8 cellular contexts compared by ENCODE assay signal in genomic region chr1:43388613-43389012, GRCh38. TPM values are rescaled to one million over a fixed set of nuclear protein-coding genes. Genes with fewer than 3 reads are reported as not detected.
DNase-seq lines count a peak whose midpoint lies in the region; ATAC-seq and TF ChIP-seq lines count a peak whose summit lies in the region.

No MANE protein-coding gene starts in this region.

- intact Hi-C loops in right cardiac atrium (cut with DNase I) = loop anchor here in 3 of 4 donors (10.0 kb wide), 1 partner anchor 154 kb away; no protein-coding TSS in a partner anchor
- intact Hi-C loops in mucosa of descending colon (cut with DNase I, micrococcal nuclease) = no loop called here

- H3K4me1 ChIP-seq in right cardiac atrium (ENCODE audit: control insufficient read depth, insufficient read depth, low read length) (peaks cover 10% of the 10 kb centered on the region), mucosa of descending colon (ENCODE audit: low read depth) (peaks cover 7% of the 10 kb centered on the region)

- peak overlapping the region; percentile 73 for H3K4me3 ChIP-seq in HFF-Myc (replicated peaks; ENCODE audit: low read depth, low read length)
- peak overlapping the region; percentile 84 for H3K4me3 ChIP-seq in right cardiac atrium (ENCODE audit: low read length)
- H3K4me3 ChIP-seq in mucosa of descending colon = no peak overlapping the region

- peaks cover 26% of the 10 kb centered on the region for H3K36me3 Mint-ChIP-seq in WTC11
- H3K36me3 Mint-ChIP-seq in stimulated activated effector memory CD8-positive, alpha-beta T cell treated with anti-CD3 and anti-CD28 coated beads, Interleukin-12 subunit alpha, Interleukin-12 subunit beta, amount 100 ng/mL, for 72 hours = peaks cover 59% of the 10 kb centered on the region

- WGBS in right cardiac atrium = 38% methylated on average over 3 of the region's 3 CpGs

- H3K9me3 ChIP-seq in right cardiac atrium (ENCODE audit: control insufficient read depth, low read length) (no peaks in the 10 kb centered on the region), mucosa of descending colon (no peaks in the 10 kb centered on the region)

- CTCF ChIA-PET in WTC11 (lab: Charles Lee) = interaction anchor here (0.6 to 2.4 kb wide), 6 partner anchors 21 to 261 kb away, joined by 3 to 8 read pairs (median 4); partner anchors contain the start of genes C1orf210, CDC20, ELOVL1 and KDM4A

- TF ChIP-seq CTCF in HFF-Myc (IDR thresholded peaks at IDR 0.05; ENCODE audit: low read depth, low read length, missing control alignments) (no peak), WTC11 (IDR thresholded peaks at IDR 0.05) (no peak), mucosa of descending colon (IDR thresholded peaks at IDR 0.05) (no peak)

- H3K4me3 Mint-ChIP-seq in WTC11 = peak overlapping the region; percentile 99
- H3K4me3 Mint-ChIP-seq in stimulated activated effector memory CD8-positive, alpha-beta T cell treated with anti-CD3 and anti-CD28 coated beads, Interleukin-12 subunit alpha, Interleukin-12 subunit beta, amount 100 ng/mL, for 72 hours = peak overlapping the region; percentile 99

- DNase-seq in HFF-Myc (ENCODE audit: extremely low read depth, low read depth) (no peak), WTC11 (ENCODE audit: low spot score) (no peak), right cardiac atrium (no peak), mucosa of descending colon (no peak), NCI-H2081 (lab: John Stamatoyannopoulos, UW) (no peak), DMS53 treated with DMSO at 0.1 percent for 48 hours (lab: John Stamatoyannopoulos, UW; ENCODE audit: unreplicated experiment) (no peak)
- DNase-seq in stimulated activated effector memory CD8-positive, alpha-beta T cell treated with anti-CD3 and anti-CD28 coated beads, Interleukin-12 subunit alpha, Interleukin-12 subunit beta, amount 100 ng/mL, for 72 hours (ENCODE audit: low spot score in 2 of 2) = no peak

- peak overlapping the region; percentile 99 for H3K27ac Mint-ChIP-seq in WTC11
- peak overlapping the region; percentile 98 for H3K27ac Mint-ChIP-seq in stimulated activated effector memory CD8-positive, alpha-beta T cell treated with anti-CD3 and anti-CD28 coated beads, Interleukin-12 subunit alpha, Interleukin-12 subunit beta, amount 100 ng/mL, for 72 hours

- no peaks in the 10 kb centered on the region for H3K27me3 ChIP-seq in right cardiac atrium (ENCODE audit: control insufficient read depth, insufficient read depth)

- peaks cover 26% of the 10 kb centered on the region for H3K36me3 ChIP-seq in mucosa of descending colon (ENCODE audit: low read depth)

- no peaks in the 10 kb centered on the region for H3K9me3 Mint-ChIP-seq in WTC11
- no peaks in the 10 kb centered on the region for H3K9me3 Mint-ChIP-seq in stimulated activated effector memory CD8-positive, alpha-beta T cell treated with anti-CD3 and anti-CD28 coated beads, Interleukin-12 subunit alpha, Interleukin-12 subunit beta, amount 100 ng/mL, for 72 hours

- POLR2A ChIA-PET in WTC11 (lab: Charles Lee) = interaction anchor here (0.6 to 2.5 kb wide), 2 partner anchors 11 to 30 kb away, joined by 3 to 17 read pairs; partner anchors contain the start of gene CDC20

- H3K27me3 Mint-ChIP-seq in WTC11 (ENCODE audit: low read depth) = no peaks in the 10 kb centered on the region; the same call in 1 of the 2 replicates

- peak overlapping the region; percentile 15 for H3K27ac ChIP-seq in right cardiac atrium (ENCODE audit: low read length)

- peaks cover 19% of the 10 kb centered on the region for H3K4me1 Mint-ChIP-seq in WTC11
- peaks cover 39% of the 10 kb centered on the region for H3K4me1 Mint-ChIP-seq in stimulated activated effector memory CD8-positive, alpha-beta T cell treated with anti-CD3 and anti-CD28 coated beads, Interleukin-12 subunit alpha, Interleukin-12 subunit beta, amount 100 ng/mL, for 72 hours

- ATAC-seq in WTC11 (no peak), right cardiac atrium (no peak), mucosa of descending colon (no peak), GM18520 (IDR thresholded peaks at IDR 0.05; ENCODE audit: unreplicated experiment) (no peak)
- ATAC-seq in stimulated activated effector memory CD8-positive, alpha-beta T cell treated with anti-CD3 and anti-CD28 coated beads, Interleukin-12 subunit alpha, Interleukin-12 subunit beta, amount 100 ng/mL, for 72 hours = no peak

TF ChIP-seq in WTC11, 78 proteins besides CTCF, POLR2A, EP300 and RAD21 (continues in another document):
- TF ChIP-seq, protein P1, sequence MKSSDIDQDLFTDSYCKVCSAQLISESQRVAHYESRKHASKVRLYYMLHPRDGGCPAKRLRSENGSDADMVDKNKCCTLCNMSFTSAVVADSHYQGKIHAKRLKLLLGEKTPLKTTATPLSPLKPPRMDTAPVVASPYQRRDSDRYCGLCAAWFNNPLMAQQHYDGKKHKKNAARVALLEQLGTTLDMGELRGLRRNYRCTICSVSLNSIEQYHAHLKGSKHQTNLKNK (CRISPR knock-in tag; IDR thresholded peaks at IDR 0.05) = no peak
- TF ChIP-seq ZNF416 (CRISPR knock-in tag; IDR thresholded peaks at IDR 0.05) = no peak
- no peak for TF ChIP-seq TCF7 (CRISPR knock-in tag; IDR thresholded peaks at IDR 0.05; ENCODE audit: low read depth)
- TF ChIP-seq GTF2I (CRISPR knock-in tag; conservative IDR thresholded peaks at IDR 0.05) = no peak
- TF ChIP-seq SP1 (CRISPR knock-in tag; conservative IDR thresholded peaks at IDR 0.05) = no peak
- TF ChIP-seq NFE2L1 (CRISPR knock-in tag; IDR thresholded peaks at IDR 0.05) = no peak
- TF ChIP-seq AFF4 (CRISPR knock-in tag; IDR thresholded peaks at IDR 0.05; ENCODE audit: borderline replicate concordance) = no peak
- TF ChIP-seq RORB (CRISPR knock-in tag; IDR thresholded peaks at IDR 0.05) = no peak
- no peak for TF ChIP-seq GABPB1 (CRISPR knock-in tag; IDR thresholded peaks at IDR 0.05)
- no peak for TF ChIP-seq KAT7 (CRISPR knock-in tag; IDR thresholded peaks at IDR 0.05; ENCODE audit: borderline replicate concordance)
- no peak for TF ChIP-seq ZNF423 (CRISPR knock-in tag; IDR thresholded peaks at IDR 0.05)

RNA-seq across cellular contexts. Expression of gene MED8, which starts 1.0 kb away (rescaled TPM):
- total RNA-seq in WTC11 (2021) = 17.7 to 19.5 TPM (median 18.0 TPM) in 3 replicates
- total RNA-seq in right cardiac atrium = 10 to 100 TPM; 16.8 to 22.1 (median 18.9) TPM
- 16.0 TPM for polyA plus RNA-seq in right cardiac atrium
- total RNA-seq in mucosa of descending colon = 10 to 100 TPM; 35.8 to 39.6 (median 38.3) TPM

RNA-seq across cellular contexts. Expression of gene SZT2, which starts 1.1 kb away (rescaled TPM):
- total RNA-seq in WTC11 (2021) (20.2 to 28.4 TPM (median 21.5 TPM) in 3 replicates), right cardiac atrium (10 to 100 TPM; 31.2 to 36.4 (median 33.4) TPM), mucosa of descending colon (10 to 100 TPM; 61.7 to 93.6 (median 75.4) TPM)
- 20.8 TPM for polyA plus RNA-seq in right cardiac atrium

RNA-seq across cellular contexts. Expression of gene ELOVL1, which starts 20.8 kb away (rescaled TPM):
- total RNA-seq in WTC11 (2021) = 22.6 to 26.6 TPM (median 24.1 TPM) in 3 replicates
- 10 to 100 TPM; 33.1 to 47.1 (median 35.6) TPM for total RNA-seq in right cardiac atrium
- 40.5 TPM for polyA plus RNA-seq in right cardiac atrium
- total RNA-seq in mucosa of descending colon = 100 to 1,000 TPM in 2 of 3 donors, 10 to 100 TPM in 1; 80.0 to 171 (median 104) TPM

RNA-seq across cellular contexts. Expression of gene CDC20, which starts 29.8 kb away (rescaled TPM):
- total RNA-seq in WTC11 (2021) = 246 to 280 TPM (median 265 TPM) in 3 replicates
- total RNA-seq in right cardiac atrium = 1 to 10 TPM in 3 of 4 donors, under 1 TPM in 1; 0.67 to 3.5 (median 1.5) TPM
- polyA plus RNA-seq in right cardiac atrium = 0.54 TPM
- total RNA-seq in mucosa of descending colon = 10 to 100 TPM in 1 of 3 donors, 1 to 10 TPM in 2; 5.8 to 44.0 (median 8.5) TPM

RNA-seq across cellular contexts. Expression of gene MPL, which starts 51.0 kb away (rescaled TPM):
- total RNA-seq in WTC11 (2021) = 0.15 to 0.44 TPM (median 0.21 TPM) in 3 replicates
- 1 to 10 TPM in 2 of 4 donors, under 1 TPM in 2; 0.79 to 1.4 (median 1.1) TPM for total RNA-seq in right cardiac atrium
- 0.18 TPM for polyA plus RNA-seq in right cardiac atrium
- total RNA-seq in mucosa of descending colon = 1 to 10 TPM in 1 of 3 donors, under 1 TPM in 1, not detected in 1; 0.81 to 1.0 TPM

Comparison
In these comparisons a context has a peak if more than half of its experiments do, and no peak if none do; other contexts are left out.
1. intact Hi-C loops: an anchor here in right cardiac atrium (10.0 kb wide); none called in mucosa of descending colon.